Comparison of ENCODE assay signal across 30 cellular contexts in the genomic region with DNA sequence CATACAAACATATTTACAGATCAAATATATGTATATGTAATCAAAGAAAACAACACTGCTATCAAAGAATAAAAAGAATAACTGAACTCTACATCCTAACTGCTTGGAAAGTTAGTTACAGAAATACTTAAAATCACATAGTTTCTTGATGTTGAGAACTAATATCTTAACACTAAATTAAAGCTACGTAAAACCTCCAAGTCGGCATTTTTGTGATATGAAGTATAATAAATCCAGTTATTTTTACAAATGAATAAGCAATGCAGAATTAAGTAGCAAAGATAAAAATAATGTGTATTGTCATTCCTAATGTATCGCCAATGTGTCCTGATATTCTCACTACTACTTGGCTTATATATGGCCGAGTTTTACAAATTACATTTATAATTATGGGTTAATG.
"Had no signal": no experiment of that assay in that cellular context is flagged by ENCODE, and none has a peak within 500 bp of the region (broad histone marks: within the 10 kb centered on the region; RNA-seq: fewer than 3 reads in every experiment).

No MANE protein-coding gene starts in this region.

- DNase-seq: activated B cell treated with CpG ODN at 0.5 μM for 24 hours; activated CD4-positive, alpha-beta T cell treated with anti-CD3 and anti-CD28 coated beads for 48 hours; activated CD4-positive, alpha-beta T cell treated with anti-CD3 and anti-CD28 coated beads, Interleukin-2, amount 50 U/mL, for 1 hour; activated CD4-positive, alpha-beta T cell treated with anti-CD3 and anti-CD28 coated beads, Interleukin-2, amount 50 U/mL, for 48 hours; activated CD8-positive, alpha-beta memory T cell treated with anti-CD3 and anti-CD28 coated beads for 24 hours; activated CD8-positive, alpha-beta T cell treated with anti-CD3 and anti-CD28 coated beads for 36 hours; activated effector memory CD4-positive, alpha-beta T cell treated with Interleukin-2 at 50 U/mL for 16 hours; activated gamma-delta T cell treated with Interleukin-2 at 50 U/mL for 16 hours; activated naive CD4-positive, alpha-beta T cell treated with anti-CD3 and anti-CD28 coated beads, Interleukin-2, amount 50 U/mL, for 16 hours; activated naive CD4-positive, alpha-beta T cell treated with Interleukin-2 at 50 U/mL for 16 hours; activated T-cell treated with anti-CD3 and anti-CD28 coated beads, Interleukin-2, amount 50 U/mL, for 4 hours; amniotic stem cell; anterior cingulate cortex; brain microvascular endothelial cell; cortex of kidney; dermis blood vessel endothelial cell; effector CD4-positive, alpha-beta T cell; effector memory CD8-positive, alpha-beta T cell; esophagus squamous epithelium; T-helper 1 cell; T-helper 17 cell; T1000; WERI-Rb-1 had no signal

- H3K27me3 ChIP-seq: brain microvascular endothelial cell, esophagus squamous epithelium had no signal

- FAIRE-seq: astrocyte, bronchial epithelial cell, endothelial cell of umbilical vein, frontal cortex had no signal

- H3K27ac ChIP-seq: brain microvascular endothelial cell, epithelial cell of prostate, esophagus squamous epithelium, WERI-Rb-1 had no signal

- H3K36me3 ChIP-seq: WERI-Rb-1 had no signal

- ATAC-seq: activated CD4-positive, CD25-positive, alpha-beta regulatory T cell treated with anti-CD3 and anti-CD28 coated beads, Interleukin-2, amount 50 U/mL, for 24 hours; activated CD8-positive, alpha-beta T cell treated with anti-CD3 and anti-CD28 coated beads for 36 hours; activated T-cell treated with anti-CD3 and anti-CD28 coated beads, Interleukin-2, amount 50 U/mL, for 4 hours; activated T-helper 17 cell treated with anti-CD3 and anti-CD28 coated beads, Interleukin-2, amount 50 U/mL, for 72 hours; effector memory CD8-positive, alpha-beta T cell; T-helper 17 cell had no signal

- H3K9me3 ChIP-seq: esophagus squamous epithelium had no signal

- H3K4me3 ChIP-seq: esophagus squamous epithelium had no signal

- H3K4me1 ChIP-seq: esophagus squamous epithelium had no signal
